In genomic region chr3:184314700-184315505, GRCh38 we compare ENCODE assay signal across 8 cellular contexts. TPM values are rescaled to one million over a fixed set of nuclear protein-coding genes. Genes with fewer than 3 reads are reported as not detected.
DNase-seq lines count a peak whose midpoint lies in the region; ATAC-seq lines count a peak whose summit lies in the region.

No MANE protein-coding gene starts in this region.

- no peaks in the 10 kb centered on the region for H3K9me3 Mint-ChIP-seq in activated CD8-positive, alpha-beta T cell treated with anti-CD3 and anti-CD28 coated beads, Interleukin-2, amount 10 ng/mL, durations not matched to agents 7 days and 5 days (ENCODE audit: insufficient read depth)
- H3K9me3 Mint-ChIP-seq in effector memory CD8-positive, alpha-beta T cell, result no peaks in the 10 kb centered on the region
- no peaks in the 10 kb centered on the region for H3K9me3 Mint-ChIP-seq in stimulated activated memory B cell treated with anti-CD40 and anti-IgM and Interleukin-4, amounts not matched to agents 10 μg/mL and 1 μg/mL and 100 μg/mL, for 72 hours

- H3K36me3 Mint-ChIP-seq in activated CD8-positive, alpha-beta T cell treated with anti-CD3 and anti-CD28 coated beads, Interleukin-2, amount 10 ng/mL, durations not matched to agents 7 days and 5 days (ENCODE audit: low read depth), result peaks cover 35% of the 10 kb centered on the region
- peaks cover 47% of the 10 kb centered on the region for H3K36me3 Mint-ChIP-seq in effector memory CD8-positive, alpha-beta T cell (ENCODE audit: insufficient read depth)
- peaks cover 32% of the 10 kb centered on the region for H3K36me3 Mint-ChIP-seq in stimulated activated memory B cell treated with anti-CD40 and anti-IgM and Interleukin-4, amounts not matched to agents 10 μg/mL and 1 μg/mL and 100 μg/mL, for 72 hours

- H3K4me1 Mint-ChIP-seq in activated CD8-positive, alpha-beta T cell treated with anti-CD3 and anti-CD28 coated beads, Interleukin-2, amount 10 ng/mL, durations not matched to agents 7 days and 5 days (ENCODE audit: low read depth), result peaks cover 28% of the 10 kb centered on the region
- peaks cover 31 to 38% of the 10 kb centered on the region in 2 donors for H3K4me1 Mint-ChIP-seq in effector memory CD8-positive, alpha-beta T cell (ENCODE audit: low read depth in 2 of 2)
- peaks cover 40% of the 10 kb centered on the region for H3K4me1 Mint-ChIP-seq in stimulated activated memory B cell treated with anti-CD40 and anti-IgM and Interleukin-4, amounts not matched to agents 10 μg/mL and 1 μg/mL and 100 μg/mL, for 72 hours

- peak overlapping the region; percentile 85 for H3K4me3 Mint-ChIP-seq in activated CD8-positive, alpha-beta T cell treated with anti-CD3 and anti-CD28 coated beads, Interleukin-2, amount 10 ng/mL, durations not matched to agents 7 days and 5 days
- H3K4me3 Mint-ChIP-seq in effector memory CD8-positive, alpha-beta T cell, result peak overlapping the region; percentile 75 to 81
- peak overlapping the region; percentile 81 for H3K4me3 Mint-ChIP-seq in stimulated activated memory B cell treated with anti-CD40 and anti-IgM and Interleukin-4, amounts not matched to agents 10 μg/mL and 1 μg/mL and 100 μg/mL, for 72 hours

- POLR2A ChIA-PET in activated CD8-positive, alpha-beta T cell treated with anti-CD3 and anti-CD28 coated beads, Interleukin-2, amount 10 ng/mL, durations not matched to agents 7 days and 5 days (lab: Charles Lee), result interaction anchor here (0.6 to 2.3 kb wide), 5 partner anchors 9 to 48 kb away, joined by 3 to 6 read pairs (median 6); partner anchors contain the start of gene FAM131A

- no peaks in the 10 kb centered on the region for H3K27me3 Mint-ChIP-seq in activated CD8-positive, alpha-beta T cell treated with anti-CD3 and anti-CD28 coated beads, Interleukin-2, amount 10 ng/mL, durations not matched to agents 7 days and 5 days (ENCODE audit: low read depth)
- no peaks in the 10 kb centered on the region for H3K27me3 Mint-ChIP-seq in effector memory CD8-positive, alpha-beta T cell
- H3K27me3 Mint-ChIP-seq in stimulated activated memory B cell treated with anti-CD40 and anti-IgM and Interleukin-4, amounts not matched to agents 10 μg/mL and 1 μg/mL and 100 μg/mL, for 72 hours, result no peaks in the 10 kb centered on the region

- ATAC-seq in HG02759 (IDR thresholded peaks at IDR 0.05; ENCODE audit: unreplicated experiment), result peak; percentile 70
- ATAC-seq in activated CD8-positive, alpha-beta T cell treated with anti-CD3 and anti-CD28 coated beads, Interleukin-2, amount 10 ng/mL, durations not matched to agents 7 days and 5 days, result peak; percentile 54
- ATAC-seq in effector memory CD8-positive, alpha-beta T cell (replicated peaks), result peak; percentile 71
- ATAC-seq in stimulated activated memory B cell treated with anti-CD40 and anti-IgM and Interleukin-4, amounts not matched to agents 10 μg/mL and 1 μg/mL and 100 μg/mL, for 72 hours, result peak; percentile 59

- CTCF ChIA-PET in activated CD8-positive, alpha-beta T cell treated with anti-CD3 and anti-CD28 coated beads, Interleukin-2, amount 10 ng/mL, durations not matched to agents 7 days and 5 days (lab: Charles Lee), result no interaction called here

- peak; percentile 68 to 72 for DNase-seq in NCI-H2081 (lab: John Stamatoyannopoulos, UW)
- no peak for DNase-seq in NCI-H2081 treated with DMSO at 0.1 percent for 48 hours (lab: John Stamatoyannopoulos, UW)
- DNase-seq in NCI-H2171 treated with DMSO at 0.1 percent for 48 hours (lab: John Stamatoyannopoulos, UW), result peak; percentile 35
- peak; percentile 69 for DNase-seq in activated CD8-positive, alpha-beta T cell treated with anti-CD3 and anti-CD28 coated beads, Interleukin-2, amount 10 ng/mL, durations not matched to agents 7 days and 5 days
- DNase-seq in effector memory CD8-positive, alpha-beta T cell, result peak; percentile 68 to 74 (median 73)
- peak; percentile 98 for DNase-seq in mesenteric fat pad (ENCODE audit: low spot score)

- peak overlapping the region; percentile 94 for H3K27ac Mint-ChIP-seq in activated CD8-positive, alpha-beta T cell treated with anti-CD3 and anti-CD28 coated beads, Interleukin-2, amount 10 ng/mL, durations not matched to agents 7 days and 5 days
- H3K27ac Mint-ChIP-seq in effector memory CD8-positive, alpha-beta T cell, result peak overlapping the region; percentile 77 to 93
- peak overlapping the region; percentile 36 for H3K27ac Mint-ChIP-seq in stimulated activated memory B cell treated with anti-CD40 and anti-IgM and Interleukin-4, amounts not matched to agents 10 μg/mL and 1 μg/mL and 100 μg/mL, for 72 hours

RNA-seq across cellular contexts. Expression of gene EIF4G1, which starts 0.5 kb away (rescaled TPM):
- total RNA-seq in activated CD8-positive, alpha-beta T cell treated with anti-CD3 and anti-CD28 coated beads, Interleukin-2, amount 10 ng/mL, durations not matched to agents 7 days and 5 days, result 100 to 1,000 TPM; 339 to 348 TPM
- 361 TPM for total RNA-seq in mesenteric fat pad

RNA-seq across cellular contexts. Expression of gene PSMD2, which starts 15.9 kb away (rescaled TPM):
- total RNA-seq in activated CD8-positive, alpha-beta T cell treated with anti-CD3 and anti-CD28 coated beads, Interleukin-2, amount 10 ng/mL, durations not matched to agents 7 days and 5 days, result 100 to 1,000 TPM; 207 to 209 TPM
- total RNA-seq in mesenteric fat pad, result 211 TPM

RNA-seq across cellular contexts. Expression of gene FAM131A, which starts 22.5 kb away (rescaled TPM):
- total RNA-seq in activated CD8-positive, alpha-beta T cell treated with anti-CD3 and anti-CD28 coated beads, Interleukin-2, amount 10 ng/mL, durations not matched to agents 7 days and 5 days, result 1 to 10 TPM; 3.1 to 3.2 TPM
- total RNA-seq in mesenteric fat pad, result 24.4 TPM

RNA-seq across cellular contexts. Expression of gene ECE2, which starts 39.1 kb away (rescaled TPM):
- total RNA-seq in activated CD8-positive, alpha-beta T cell treated with anti-CD3 and anti-CD28 coated beads, Interleukin-2, amount 10 ng/mL, durations not matched to agents 7 days and 5 days, result not detected
- total RNA-seq in mesenteric fat pad, result not detected

RNA-seq across cellular contexts. Expression of gene CLCN2, which starts 46.5 kb away (rescaled TPM):
- total RNA-seq in activated CD8-positive, alpha-beta T cell treated with anti-CD3 and anti-CD28 coated beads, Interleukin-2, amount 10 ng/mL, durations not matched to agents 7 days and 5 days, result 1 to 10 TPM; 4.7 to 4.8 TPM
- total RNA-seq in mesenteric fat pad, result 3.8 TPM

Comparison
In these comparisons a context has a peak if more than half of its experiments do, and no peak if none do; other contexts are left out.
1. H3K27ac Mint-ChIP-seq: peak in every context shown above with its lines; median percentile 94 in activated CD8-positive, alpha-beta T cell treated with anti-CD3 and anti-CD28 coated beads, Interleukin-2, amount 10 ng/mL, durations not matched to agents 7 days and 5 days; 85 in effector memory CD8-positive, alpha-beta T cell; 36 in stimulated activated memory B cell treated with anti-CD40 and anti-IgM and Interleukin-4, amounts not matched to agents 10 μg/mL and 1 μg/mL and 100 μg/mL, for 72 hours.